7 cellular contexts compared by ENCODE assay signal in genomic region chr16:3149630-3150345, GRCh38. TPM values are rescaled to one million over a fixed set of nuclear protein-coding genes. Genes with fewer than 3 reads are reported as not detected.
DNase-seq lines count a peak whose midpoint lies in the region; ATAC-seq and TF ChIP-seq lines count a peak whose summit lies in the region.

No MANE protein-coding gene starts in this region.

- ATAC-seq in HG02885 (IDR thresholded peaks at IDR 0.05; ENCODE audit: poor library complexity, unreplicated experiment) = peak; percentile 2
- no peak for ATAC-seq in GM21381 (IDR thresholded peaks at IDR 0.05; ENCODE audit: unreplicated experiment)

- H3K27ac Mint-ChIP-seq in activated naive CD4-positive, alpha-beta T cell treated with anti-CD3 and anti-CD28 coated beads, Interleukin-2, amount 50 U/mL, for 24 hours = peak overlapping the region; percentile 76
- peak overlapping the region; percentile 87 for H3K27ac Mint-ChIP-seq in neural crest cell (ENCODE audit: unreplicated experiment)

- H3K9ac ChIP-seq in OCI-LY3 (ENCODE audit: low read length) = peak overlapping the region; percentile 91

- peak overlapping the region; percentile 70 for H3K27ac ChIP-seq in OCI-LY3 (ENCODE audit: low read length)

- peak overlapping the region; percentile 71 for H2AFZ ChIP-seq in OCI-LY3 (ENCODE audit: low read depth, low read length)

- no peaks in the 10 kb centered on the region for H3K9me3 ChIP-seq in OCI-LY3 (ENCODE audit: insufficient read depth, low read length)

- H3K27me3 ChIP-seq in OCI-LY3 (ENCODE audit: low read depth, low read length) = no peaks in the 10 kb centered on the region

- DNase-seq in glomerular visceral epithelial cell (ENCODE audit: extremely low spot score) (peak; percentile 53), neural crest cell (ENCODE audit: low read depth, low spot score) (peak; percentile 64)

- H3K9me3 Mint-ChIP-seq in activated naive CD4-positive, alpha-beta T cell treated with anti-CD3 and anti-CD28 coated beads, Interleukin-2, amount 50 U/mL, for 24 hours = no peaks in the 10 kb centered on the region
- H3K9me3 Mint-ChIP-seq in neural crest cell = peaks cover 8% of the 10 kb centered on the region

- H3K4me1 ChIP-seq in OCI-LY3 (ENCODE audit: low read length) = peaks cover 6% of the 10 kb centered on the region; the same call in 1 of the 2 replicates

- H3K36me3 Mint-ChIP-seq in activated naive CD4-positive, alpha-beta T cell treated with anti-CD3 and anti-CD28 coated beads, Interleukin-2, amount 50 U/mL, for 24 hours = no peaks in the 10 kb centered on the region
- H3K36me3 Mint-ChIP-seq in neural crest cell (ENCODE audit: low read depth) = peaks cover 11% of the 10 kb centered on the region

- peaks cover 19% of the 10 kb centered on the region for H3K4me1 Mint-ChIP-seq in activated naive CD4-positive, alpha-beta T cell treated with anti-CD3 and anti-CD28 coated beads, Interleukin-2, amount 50 U/mL, for 24 hours
- H3K4me1 Mint-ChIP-seq in neural crest cell = peaks cover 25% of the 10 kb centered on the region

- TF ChIP-seq CTCF in OCI-LY3 (IDR thresholded peaks at IDR 0.05; ENCODE audit: low read depth, low read length) (peak; percentile 54), neural crest cell (conservative IDR thresholded peaks at IDR 0.05) (peak; percentile 54)

- no peaks in the 10 kb centered on the region for H4K20me1 ChIP-seq in OCI-LY3 (ENCODE audit: insufficient read depth, low read length)

- no peaks in the 10 kb centered on the region for H3K27me3 Mint-ChIP-seq in activated naive CD4-positive, alpha-beta T cell treated with anti-CD3 and anti-CD28 coated beads, Interleukin-2, amount 50 U/mL, for 24 hours
- H3K27me3 Mint-ChIP-seq in neural crest cell (ENCODE audit: low read depth) = peaks cover 38% of the 10 kb centered on the region

- H3K4me3 Mint-ChIP-seq in activated naive CD4-positive, alpha-beta T cell treated with anti-CD3 and anti-CD28 coated beads, Interleukin-2, amount 50 U/mL, for 24 hours = peak overlapping the region; percentile 87
- H3K4me3 Mint-ChIP-seq in neural crest cell = peak overlapping the region; percentile 92

- H3K4me3 ChIP-seq in GM08714 (ENCODE audit: low read length) (peak overlapping the region; percentile 59; the same call in 1 of the 2 replicates), OCI-LY3 (ENCODE audit: low read length) (peak overlapping the region; percentile 90)

- no peaks in the 10 kb centered on the region for H3K36me3 ChIP-seq in OCI-LY3 (replicated peaks; ENCODE audit: low read depth, low read length)

- H3K4me2 ChIP-seq in OCI-LY3 (ENCODE audit: low read length) = peak overlapping the region; percentile 90

- H3K79me2 ChIP-seq in OCI-LY3 (ENCODE audit: low read length) = no peaks in the 10 kb centered on the region

RNA-seq across cellular contexts. Expression of gene ZNF213, which starts 15.0 kb away (rescaled TPM):
- 14.9 and 15.9 TPM in 2 replicates for total RNA-seq in neural crest cell

RNA-seq across cellular contexts. Expression of gene ZNF205, which starts 37.4 kb away (rescaled TPM):
- total RNA-seq in neural crest cell = 19.7 and 21.1 TPM in 2 replicates

RNA-seq across cellular contexts. Expression of gene OR1F1, which starts 38.2 kb away (rescaled TPM):
- total RNA-seq in neural crest cell = 0.35 TPM in 1 of 2 replicates, not detected in the other

RNA-seq across cellular contexts. Expression of gene ZSCAN10, which starts 50.7 kb away (rescaled TPM):
- total RNA-seq in neural crest cell = not detected in 2 replicates
